ENCODE assay signal across 29 cellular contexts in the genomic region with DNA sequence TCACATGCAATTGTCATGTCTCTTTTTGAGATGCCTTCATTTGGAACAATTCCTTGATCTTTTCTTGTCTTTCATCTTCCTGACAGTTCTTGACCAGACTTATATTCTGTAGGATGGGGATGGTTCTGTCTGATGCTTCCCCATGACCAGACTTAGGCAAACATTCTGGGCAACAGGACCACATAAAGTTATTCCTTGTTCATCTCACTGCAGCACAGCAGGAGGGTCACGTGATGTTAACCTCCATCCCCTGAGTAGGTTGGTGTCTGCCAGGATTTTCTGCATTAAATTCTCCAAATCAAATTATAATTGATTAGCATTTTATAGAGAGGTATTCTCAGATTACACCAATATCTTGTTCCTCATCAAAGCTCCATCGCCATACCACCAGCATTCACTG. TPM values are rescaled to one million over a fixed set of nuclear protein-coding genes. Genes with fewer than 3 reads are reported as not detected.
"Had no signal": no experiment of that assay in that cellular context is flagged by ENCODE, and none has a peak within 500 bp of the region (broad histone marks: within the 10 kb centered on the region; RNA-seq: fewer than 3 reads in every experiment).

No MANE protein-coding gene starts in this region.

- H3K9me3 Mint-ChIP-seq: natural killer cell; stimulated activated effector memory CD8-positive, alpha-beta T cell treated with anti-CD3 and anti-CD28 coated beads, Interleukin-12 subunit alpha, Interleukin-12 subunit beta, amount 100 ng/mL, for 72 hours; stimulated activated naive B cell treated with anti-CD40 and anti-IgM and Interleukin-4, amounts not matched to agents 10 μg/mL and 1 μg/mL and 100 μg/mL, for 72 hours; stimulated activated naive CD8-positive, alpha-beta T cell treated with anti-CD3 and anti-CD28 coated beads, Interleukin-15, Interleukin-2, amounts not matched to agents 100 ng/mL and 50 ng/mL, for 24 hours had no signal

- H3K9ac ChIP-seq: neural progenitor cell, parathyroid adenoma had no signal

- DNase-seq: natural killer cell; occipital lobe; ovary; psoas muscle; right cardiac atrium; sigmoid colon; small intestine; stimulated activated CD4-positive, alpha-beta T cell treated with anti-CD3 and anti-CD28 coated beads, Interleukin-15, amount 100 ng/mL, for 24 hours; stimulated activated CD4-positive, alpha-beta T cell treated with anti-CD3 and anti-CD28 coated beads, Interleukin-2, amount 100 ng/mL, for 24 hours; stimulated activated CD4-positive, alpha-beta T cell treated with anti-CD3 and anti-CD28 coated beads, Interleukin-2, amount 100 ng/mL, for 48 hours; stimulated activated CD4-positive, alpha-beta T cell treated with anti-CD3 and anti-CD28 coated beads, Interleukin-4, amount 100 ng/mL, for 24 hours; stimulated activated naive B cell treated with anti-CD40 and anti-IgM and Interleukin-4, amounts not matched to agents 10 μg/mL and 1 μg/mL and 100 μg/mL, for 72 hours; stimulated activated naive CD4-positive, alpha-beta T cell treated with Interleukin-2 at 50 U/mL for 16 hours; stomach; thyroid gland; trophoblast cell; upper lobe of left lung had no signal

- H3K27me3 Mint-ChIP-seq: stimulated activated naive CD8-positive, alpha-beta T cell treated with anti-CD3 and anti-CD28 coated beads, Interleukin-15, Interleukin-2, amounts not matched to agents 100 ng/mL and 50 ng/mL, for 24 hours had no signal

- H2AFZ ChIP-seq: neural progenitor cell, parathyroid adenoma had no signal

- H3K27me3 ChIP-seq: ovary, right lobe of liver, sigmoid colon, stomach, thyroid gland, tibial nerve, upper lobe of left lung, vagina had no signal

- H3K4me1 ChIP-seq: neural progenitor cell, parathyroid adenoma, psoas muscle, right lobe of liver, sigmoid colon, stomach, tibial nerve, vagina had no signal

- H3K4me1 Mint-ChIP-seq: natural killer cell; nephron; neural progenitor cell; stimulated activated effector memory CD8-positive, alpha-beta T cell treated with anti-CD3 and anti-CD28 coated beads, Interleukin-12 subunit alpha, Interleukin-12 subunit beta, amount 100 ng/mL, for 72 hours; stimulated activated naive B cell treated with anti-CD40 and anti-IgM and Interleukin-4, amounts not matched to agents 10 μg/mL and 1 μg/mL and 100 μg/mL, for 72 hours had no signal

- H3K4me2 ChIP-seq: neural progenitor cell had no signal

- H3K27ac ChIP-seq: neural progenitor cell, ovary, parathyroid adenoma, psoas muscle, right lobe of liver, sigmoid colon, stomach, thoracic aorta, thyroid gland, tibial nerve, upper lobe of left lung, vagina had no signal

- FAIRE-seq: small intestine, urothelium cell line had no signal

- H3K4me3 Mint-ChIP-seq: natural killer cell; nephron; neural progenitor cell; stimulated activated effector memory CD8-positive, alpha-beta T cell treated with anti-CD3 and anti-CD28 coated beads, Interleukin-12 subunit alpha, Interleukin-12 subunit beta, amount 100 ng/mL, for 72 hours; stimulated activated naive B cell treated with anti-CD40 and anti-IgM and Interleukin-4, amounts not matched to agents 10 μg/mL and 1 μg/mL and 100 μg/mL, for 72 hours; stimulated activated naive CD8-positive, alpha-beta T cell treated with anti-CD3 and anti-CD28 coated beads, Interleukin-15, Interleukin-2, amounts not matched to agents 100 ng/mL and 50 ng/mL, for 24 hours had no signal

- H3K4me3 ChIP-seq: neural progenitor cell, ovary, psoas muscle, right lobe of liver, sigmoid colon, stomach, thoracic aorta, thyroid gland, tibial nerve, upper lobe of left lung, vagina had no signal

- ATAC-seq: natural killer cell; psoas muscle; right cardiac atrium; right lobe of liver; stimulated activated effector memory CD8-positive, alpha-beta T cell treated with anti-CD3 and anti-CD28 coated beads, Interleukin-12 subunit alpha, Interleukin-12 subunit beta, amount 100 ng/mL, for 72 hours; stimulated activated naive B cell treated with anti-CD40 and anti-IgM and Interleukin-4, amounts not matched to agents 10 μg/mL and 1 μg/mL and 100 μg/mL, for 72 hours had no signal

- H3K36me3 ChIP-seq: neural progenitor cell, ovary, right lobe of liver, sigmoid colon, stomach, thoracic aorta, thyroid gland, tibial nerve, upper lobe of left lung, vagina had no signal

- H3K79me2 ChIP-seq: parathyroid adenoma had no signal

- H3K36me3 Mint-ChIP-seq: neural progenitor cell; stimulated activated naive B cell treated with anti-CD40 and anti-IgM and Interleukin-4, amounts not matched to agents 10 μg/mL and 1 μg/mL and 100 μg/mL, for 72 hours had no signal

- H3K9me3 ChIP-seq: ovary, psoas muscle, right lobe of liver, sigmoid colon, stomach, thoracic aorta, thyroid gland, tibial nerve, upper lobe of left lung, vagina had no signal

- H3K27ac Mint-ChIP-seq: natural killer cell; nephron; neural progenitor cell; progenitor cell of endocrine pancreas; stimulated activated effector memory CD8-positive, alpha-beta T cell treated with anti-CD3 and anti-CD28 coated beads, Interleukin-12 subunit alpha, Interleukin-12 subunit beta, amount 100 ng/mL, for 72 hours; stimulated activated naive B cell treated with anti-CD40 and anti-IgM and Interleukin-4, amounts not matched to agents 10 μg/mL and 1 μg/mL and 100 μg/mL, for 72 hours; stimulated activated naive CD8-positive, alpha-beta T cell treated with anti-CD3 and anti-CD28 coated beads, Interleukin-15, Interleukin-2, amounts not matched to agents 100 ng/mL and 50 ng/mL, for 24 hours had no signal

RNA-seq across cellular contexts. Expression of gene VILL, which starts 56.2 kb away (rescaled TPM):
- polyA plus RNA-seq: neural cell had no signal
